12 cellular contexts compared by ENCODE assay signal in the genomic region with DNA sequence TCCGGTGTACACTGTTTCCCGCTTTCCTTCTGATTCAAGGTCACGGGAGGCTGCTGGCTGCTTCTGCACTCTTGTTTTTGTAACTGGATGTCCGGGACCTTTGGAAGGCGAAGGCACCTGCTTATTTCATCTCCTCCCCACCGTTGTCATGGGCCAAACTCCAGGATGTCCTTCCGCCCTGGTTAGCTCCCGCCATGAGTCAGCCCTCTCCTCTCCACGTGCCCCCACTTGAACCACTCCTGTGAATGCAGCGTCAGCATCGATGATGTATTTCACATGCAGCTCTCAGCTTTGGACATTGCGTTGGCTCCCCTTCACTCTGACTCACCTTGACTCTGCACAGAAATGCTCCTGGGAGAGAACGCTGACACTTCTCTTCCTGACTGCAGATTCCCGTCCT. TPM values are rescaled to one million over a fixed set of nuclear protein-coding genes. Genes with fewer than 3 reads are reported as not detected.
A peak's percentile ranks its signal among the peaks of the same experiment; 100 is the strongest.
DNase-seq lines count a peak whose midpoint lies in the region; ATAC-seq, FAIRE-seq and TF ChIP-seq lines count a peak whose summit lies in the region.
"Had no signal": no experiment of that assay in that cellular context is flagged by ENCODE, and none has a peak within 500 bp of the region (broad histone marks: within the 10 kb centered on the region; RNA-seq: fewer than 3 reads in every experiment).

No MANE protein-coding gene starts in this region.

- TF ChIP-seq CTCF in adrenal gland (IDR thresholded peaks at IDR 0.05) (no peak), HepG2 (CRISPR knock-in tag; IDR thresholded peaks at IDR 0.05) (0 out of 2 replicates have a peak, but pooled peaks have one; percentile 3), GM13976 (IDR thresholded peaks at IDR 0.05; ENCODE audit: borderline replicate concordance, control extremely low read depth, extremely low read depth, insufficient read depth, missing control alignments) (no peak)

- intact Hi-C loops in adrenal gland (cut with DNase I) (loop anchor here (5.0 kb wide), 2 partner anchors 83 to 93 kb away; no protein-coding TSS in a partner anchor), HepG2 (cut with micrococcal nuclease; ENCODE audit: unreplicated experiment) (loop anchor here (2.0 kb wide), 2 partner anchors 29 to 59 kb away; a partner anchor contains a TSS)

- H3K27ac ChIP-seq in adrenal gland: peak overlapping the region in 1 of 5 donors; percentile 30
- peak overlapping the region; percentile 33 for H3K27ac ChIP-seq in HepG2 (ENCODE audit: extremely low read length, insufficient read depth, low read length)
- H3K27ac ChIP-seq: C4-2B, sigmoid colon had no signal

- no peaks in the 10 kb centered on the region for H4K20me1 ChIP-seq in HepG2 (ENCODE audit: insufficient read depth, low read length)

- no peaks in the 10 kb centered on the region for H3K27me3 ChIP-seq in adrenal gland
- H3K27me3 ChIP-seq in HepG2 (ENCODE audit: control insufficient read depth in 1 of 2, insufficient read depth in 2 of 2, low read length in 2 of 2): peaks cover 0 to 6% of the 10 kb centered on the region in 2 experiments; a peak in 2 of 5 replicates

- no peak overlapping the region; the same call in 1 of the 2 replicates for H3K9ac ChIP-seq in HepG2 (ENCODE audit: insufficient read depth, low read depth, low read length)

- CTCF ChIA-PET in HepG2 (lab: Yijun Ruan, JAX; ENCODE audit: low intra/inter-chr PET ratio, low total read pairs): no interaction called here

- peak; percentile 55 for FAIRE-seq in HepG2 (lab: Jason Lieb, UNC)

- ATAC-seq in HepG2 (peak; percentile 87), GM18907 (IDR thresholded peaks at IDR 0.05; ENCODE audit: unreplicated experiment) (no peak), HG03175 (IDR thresholded peaks at IDR 0.05; ENCODE audit: unreplicated experiment) (no peak)

- no TSS peak for BruUV-seq in HepG2 (replicated peaks; lab: Mats Ljungman, UMichigan)

- no peak overlapping the region for H2AFZ ChIP-seq in HepG2 (ENCODE audit: low read length)

- in situ Hi-C loops in HepG2 (cut with HindIII; ENCODE audit: extremely low pct_ligation_motif_present, low pct_unique_long_range_greater_than_20kb) (no loop called here), GM13976 (cut with MboI; ENCODE audit: low sequenced_read_pairs, unreplicated experiment) (loop anchor here (10.0 kb wide), 1 partner anchor 95 kb away; no protein-coding TSS in a partner anchor)

- H3K4me3 ChIP-seq in adrenal gland: no peak overlapping the region
- peak overlapping the region in 2 of 3 experiments; percentile 8 to 35; a peak in 4 of 6 replicates for H3K4me3 ChIP-seq in HepG2 (replicated peaks in 1 of 3; ENCODE audit: insufficient read depth in 1 of 3, low read depth in 2 of 3, low read length in 3 of 3)
- H3K4me3 ChIP-seq: sigmoid colon had no signal

- TF ChIP-seq POLR2A in adrenal gland (IDR thresholded peaks at IDR 0.05): no peak
- peak; percentile 34 to 36; a peak in 1 of 4 replicates for TF ChIP-seq POLR2A in HepG2 (IDR thresholded peaks at IDR 0.05; ENCODE audit: insufficient read depth in 1 of 2, low read depth in 2 of 2, low read length in 2 of 2)

- TF ChIP-seq EP300 in HepG2 (IDR thresholded peaks at IDR 0.05; ENCODE audit: low read depth in 2 of 2, low read length in 2 of 2): 0 out of 4 replicates have a peak, but pooled peaks of 1 of the 2 experiments have one; percentile 22
- TF ChIP-seq EP300 in HepG2 (CRISPR knock-in tag; IDR thresholded peaks at IDR 0.05; ENCODE audit: borderline replicate concordance): peak; percentile 62; the same call in 1 of the 2 replicates

- no peak for TF ChIP-seq RAD21 in HepG2 (CRISPR knock-in tag; IDR thresholded peaks at IDR 0.05)

- H3K36me3 ChIP-seq in adrenal gland (replicated peaks in 1 of 2): no peaks in the 10 kb centered on the region
- no peaks in the 10 kb centered on the region for H3K36me3 ChIP-seq in HepG2 (replicated peaks in 1 of 2; ENCODE audit: control insufficient read depth in 1 of 2, insufficient read depth in 2 of 2, low read length in 2 of 2)
- H3K36me3 ChIP-seq: sigmoid colon had no signal

- no peaks in the 10 kb centered on the region for H3K9me3 ChIP-seq in adrenal gland (replicated peaks in 1 of 3)
- H3K9me3 ChIP-seq in HepG2 (ENCODE audit: low read length): no peaks in the 10 kb centered on the region
- H3K9me3 ChIP-seq: sigmoid colon had no signal

- H3K4me1 ChIP-seq in adrenal gland (replicated peaks in 1 of 2) (peaks cover 0 to 4% of the 10 kb centered on the region in 2 donors), HepG2 (ENCODE audit: insufficient read depth, low read length) (peaks cover 50% of the 10 kb centered on the region)
- H3K4me1 ChIP-seq: sigmoid colon had no signal

- peak overlapping the region; percentile 72 for H3K4me2 ChIP-seq in HepG2 (ENCODE audit: low read depth, low read length)

- WGBS in adrenal gland, 4 donors: 30 to 41% (median 37%) methylated on average over 14 of the region's 14 CpGs
- 3% methylated on average over 14 of the region's 14 CpGs for WGBS in HepG2 (ENCODE audit: low lambda C conversion rate)

- POLR2A ChIA-PET in HepG2 (lab: Yijun Ruan, JAX): interaction anchor here (1.0 to 1.7 kb wide), 5 partner anchors 28 to 144 kb away, joined by 3 to 19 read pairs (median 5); a partner anchor contains a TSS

- DNase-seq in DMS153 treated with DMSO at 0.1 percent for 48 hours (lab: John Stamatoyannopoulos, UW; ENCODE audit: unreplicated experiment) (peak; percentile 23), NCI-H2029 (lab: John Stamatoyannopoulos, UW) (peak; percentile 87), adrenal gland (peak; percentile 73 to 94 (median 86)), HepG2 (ENCODE audit: low spot score) (peak; percentile 86), NCI-H524 treated with DMSO at 0.1 percent for 48 hours (lab: John Stamatoyannopoulos, UW) (no peak), GM13976 (ENCODE audit: low spot score) (no peak)
- DNase-seq: NCI-H82, sigmoid colon had no signal

- no peaks in the 10 kb centered on the region for H3K79me2 ChIP-seq in HepG2 (ENCODE audit: insufficient read depth, low read length)

RNA-seq across cellular contexts. Expression of a gene that starts 5.5 kb away (rescaled TPM):
- total RNA-seq in adrenal gland (not detected), HepG2 (2016; rRNA removed; fragmentation: Illumina TruSeq; extraction: Trizol) (not detected in 2 replicates)
- polyA plus RNA-seq in adrenal gland (not detected), HepG2 (2011; rRNA removed) (not detected in 2 replicates)
- not detected in 2 replicates for total RNA-seq in HepG2 (2016; cell fraction: cytosol; rRNA removed; fragmentation: Illumina TruSeq; extraction: Trizol; ENCODE audit: low read depth)
- total RNA-seq in HepG2 (2016; cell fraction: insoluble cytoplasmic fraction; rRNA removed; fragmentation: Illumina TruSeq; extraction: Trizol): not detected in 2 replicates
- not detected in 2 replicates for total RNA-seq in HepG2 (2016; cell fraction: membrane; rRNA removed; fragmentation: Illumina TruSeq; extraction: Trizol)
- not detected in 2 replicates for total RNA-seq in HepG2 (2016; cell fraction: nucleus; rRNA removed; fragmentation: Illumina TruSeq; extraction: Trizol)
- not detected in 2 replicates for polyA plus RNA-seq in HepG2 (2011; cell fraction: cytosol; rRNA removed)
- not detected in 2 replicates for polyA plus RNA-seq in HepG2 (2011; cell fraction: nucleus; rRNA removed)
- not detected in 2 replicates for polyA plus RNA-seq in HepG2 (2012)
- not detected in 2 replicates for polyA plus RNA-seq in HepG2 (2016; cell fraction: cytosol; fragmentation: Illumina TruSeq; extraction: Trizol; ENCODE audit: low read depth)
- not detected in 2 replicates for polyA plus RNA-seq in HepG2 (2016; cell fraction: insoluble cytoplasmic fraction; fragmentation: Illumina TruSeq; extraction: Trizol; ENCODE audit: low read depth)
- not detected in 2 replicates for polyA plus RNA-seq in HepG2 (2016; cell fraction: membrane; fragmentation: Illumina TruSeq; extraction: Trizol; ENCODE audit: low read depth)
- polyA plus RNA-seq in HepG2 (2016; cell fraction: nucleus; fragmentation: Illumina TruSeq; extraction: Trizol; ENCODE audit: insufficient read depth, low read depth): not detected in 2 replicates
- polyA minus RNA-seq in HepG2 (2011; rRNA and poly(A)+ RNA removed; ENCODE audit: low replicate concordance): not detected in 2 replicates
- not detected in 2 replicates for polyA minus RNA-seq in HepG2 (2011; cell fraction: cytosol; rRNA and poly(A)+ RNA removed)
- polyA minus RNA-seq in HepG2 (2011; cell fraction: nucleus; rRNA and poly(A)+ RNA removed): not detected in 2 replicates
- total RNA-seq: mesothelial cell of epicardium, sigmoid colon had no signal
- polyA plus RNA-seq: sigmoid colon had no signal

RNA-seq across cellular contexts. Expression of a gene that starts 27.3 kb away (rescaled TPM):
- total RNA-seq in adrenal gland (under 1 TPM in 2 of 8 donors, not detected in 6; 0.11 to 0.19 TPM), HepG2 (2016; rRNA removed; fragmentation: Illumina TruSeq; extraction: Trizol) (not detected in 2 replicates)
- polyA plus RNA-seq in adrenal gland (under 1 TPM in 2 of 3 donors, not detected in 1; 0.09 to 0.13 TPM), HepG2 (2011; rRNA removed) (not detected in 2 replicates)
- not detected in 2 replicates for total RNA-seq in HepG2 (2016; cell fraction: cytosol; rRNA removed; fragmentation: Illumina TruSeq; extraction: Trizol; ENCODE audit: low read depth)
- not detected in 2 replicates for total RNA-seq in HepG2 (2016; cell fraction: insoluble cytoplasmic fraction; rRNA removed; fragmentation: Illumina TruSeq; extraction: Trizol)
- total RNA-seq in HepG2 (2016; cell fraction: membrane; rRNA removed; fragmentation: Illumina TruSeq; extraction: Trizol): not detected in 2 replicates
- not detected in 2 replicates for total RNA-seq in HepG2 (2016; cell fraction: nucleus; rRNA removed; fragmentation: Illumina TruSeq; extraction: Trizol)
- 0.05 TPM in 1 of 2 replicates, not detected in the other for polyA plus RNA-seq in HepG2 (2011; cell fraction: cytosol; rRNA removed)
- not detected in 2 replicates for polyA plus RNA-seq in HepG2 (2011; cell fraction: nucleus; rRNA removed)
- not detected in 2 replicates for polyA plus RNA-seq in HepG2 (2012)
- polyA plus RNA-seq in HepG2 (2016; cell fraction: cytosol; fragmentation: Illumina TruSeq; extraction: Trizol; ENCODE audit: low read depth): 0.06 TPM in 1 of 2 replicates, not detected in the other
- not detected in 2 replicates for polyA plus RNA-seq in HepG2 (2016; cell fraction: insoluble cytoplasmic fraction; fragmentation: Illumina TruSeq; extraction: Trizol; ENCODE audit: low read depth)
- polyA plus RNA-seq in HepG2 (2016; cell fraction: membrane; fragmentation: Illumina TruSeq; extraction: Trizol; ENCODE audit: low read depth): not detected in 2 replicates
- polyA plus RNA-seq in HepG2 (2016; cell fraction: nucleus; fragmentation: Illumina TruSeq; extraction: Trizol; ENCODE audit: insufficient read depth, low read depth): not detected in 2 replicates
- 0.32 TPM in 1 of 2 replicates, not detected in the other for polyA minus RNA-seq in HepG2 (2011; rRNA and poly(A)+ RNA removed; ENCODE audit: low replicate concordance)
- not detected in 2 replicates for polyA minus RNA-seq in HepG2 (2011; cell fraction: cytosol; rRNA and poly(A)+ RNA removed)
- polyA minus RNA-seq in HepG2 (2011; cell fraction: nucleus; rRNA and poly(A)+ RNA removed): not detected in 2 replicates
- total RNA-seq: sigmoid colon had no signal

RNA-seq across cellular contexts. Expression of a gene that starts 29.2 kb away (rescaled TPM):
- total RNA-seq in adrenal gland (10 to 100 TPM; 19.5 to 66.3 (median 35.8) TPM), HepG2 (2016; rRNA removed; fragmentation: Illumina TruSeq; extraction: Trizol) (24.4 and 30.3 TPM in 2 replicates)
- polyA plus RNA-seq in adrenal gland (10 to 100 TPM in 2 of 3 donors, 1 to 10 TPM in 1; 7.2 to 63.9 (median 39.4) TPM), HepG2 (2011; rRNA removed) (27.4 and 34.2 TPM in 2 replicates)
- 8.7 and 10.7 TPM in 2 replicates for total RNA-seq in HepG2 (2016; cell fraction: cytosol; rRNA removed; fragmentation: Illumina TruSeq; extraction: Trizol; ENCODE audit: low read depth)
- total RNA-seq in HepG2 (2016; cell fraction: insoluble cytoplasmic fraction; rRNA removed; fragmentation: Illumina TruSeq; extraction: Trizol): 24.3 and 28.9 TPM in 2 replicates
- 18.5 and 19.0 TPM in 2 replicates for total RNA-seq in HepG2 (2016; cell fraction: membrane; rRNA removed; fragmentation: Illumina TruSeq; extraction: Trizol)
- total RNA-seq in HepG2 (2016; cell fraction: nucleus; rRNA removed; fragmentation: Illumina TruSeq; extraction: Trizol): 16.6 and 20.8 TPM in 2 replicates
- 26.3 and 39.4 TPM in 2 replicates for polyA plus RNA-seq in HepG2 (2011; cell fraction: cytosol; rRNA removed)
- polyA plus RNA-seq in HepG2 (2011; cell fraction: nucleus; rRNA removed): 141 and 147 TPM in 2 replicates
- 31.4 and 36.8 TPM in 2 replicates for polyA plus RNA-seq in HepG2 (2012)
- polyA plus RNA-seq in HepG2 (2016; cell fraction: cytosol; fragmentation: Illumina TruSeq; extraction: Trizol; ENCODE audit: low read depth): 9.9 and 10.2 TPM in 2 replicates
- polyA plus RNA-seq in HepG2 (2016; cell fraction: insoluble cytoplasmic fraction; fragmentation: Illumina TruSeq; extraction: Trizol; ENCODE audit: low read depth): 35.6 and 37.8 TPM in 2 replicates
- 15.1 and 15.7 TPM in 2 replicates for polyA plus RNA-seq in HepG2 (2016; cell fraction: membrane; fragmentation: Illumina TruSeq; extraction: Trizol; ENCODE audit: low read depth)
- 59.4 and 67.1 TPM in 2 replicates for polyA plus RNA-seq in HepG2 (2016; cell fraction: nucleus; fragmentation: Illumina TruSeq; extraction: Trizol; ENCODE audit: insufficient read depth, low read depth)
- polyA minus RNA-seq in HepG2 (2011; rRNA and poly(A)+ RNA removed; ENCODE audit: low replicate concordance): 7.0 and 28.3 TPM in 2 replicates
- 15.8 and 20.3 TPM in 2 replicates for polyA minus RNA-seq in HepG2 (2011; cell fraction: cytosol; rRNA and poly(A)+ RNA removed)
- 11.1 and 17.4 TPM in 2 replicates for polyA minus RNA-seq in HepG2 (2011; cell fraction: nucleus; rRNA and poly(A)+ RNA removed)

RNA-seq across cellular contexts. Expression of a gene that starts 31.8 kb away (rescaled TPM):
- total RNA-seq in adrenal gland (not detected), HepG2 (2016; rRNA removed; fragmentation: Illumina TruSeq; extraction: Trizol) (not detected in 2 replicates)
- polyA plus RNA-seq in adrenal gland (not detected), HepG2 (2011; rRNA removed) (not detected in 2 replicates)
- not detected in 2 replicates for total RNA-seq in HepG2 (2016; cell fraction: cytosol; rRNA removed; fragmentation: Illumina TruSeq; extraction: Trizol; ENCODE audit: low read depth)
- not detected in 2 replicates for total RNA-seq in HepG2 (2016; cell fraction: insoluble cytoplasmic fraction; rRNA removed; fragmentation: Illumina TruSeq; extraction: Trizol)
- total RNA-seq in HepG2 (2016; cell fraction: membrane; rRNA removed; fragmentation: Illumina TruSeq; extraction: Trizol): not detected in 2 replicates
- not detected in 2 replicates for total RNA-seq in HepG2 (2016; cell fraction: nucleus; rRNA removed; fragmentation: Illumina TruSeq; extraction: Trizol)
- not detected in 2 replicates for polyA plus RNA-seq in HepG2 (2011; cell fraction: cytosol; rRNA removed)
- polyA plus RNA-seq in HepG2 (2011; cell fraction: nucleus; rRNA removed): not detected in 2 replicates
- polyA plus RNA-seq in HepG2 (2012): not detected in 2 replicates
- polyA plus RNA-seq in HepG2 (2016; cell fraction: cytosol; fragmentation: Illumina TruSeq; extraction: Trizol; ENCODE audit: low read depth): not detected in 2 replicates
- not detected in 2 replicates for polyA plus RNA-seq in HepG2 (2016; cell fraction: insoluble cytoplasmic fraction; fragmentation: Illumina TruSeq; extraction: Trizol; ENCODE audit: low read depth)
- polyA plus RNA-seq in HepG2 (2016; cell fraction: membrane; fragmentation: Illumina TruSeq; extraction: Trizol; ENCODE audit: low read depth): not detected in 2 replicates
- polyA plus RNA-seq in HepG2 (2016; cell fraction: nucleus; fragmentation: Illumina TruSeq; extraction: Trizol; ENCODE audit: insufficient read depth, low read depth): not detected in 2 replicates
- polyA minus RNA-seq in HepG2 (2011; rRNA and poly(A)+ RNA removed; ENCODE audit: low replicate concordance): not detected in 2 replicates
- polyA minus RNA-seq in HepG2 (2011; cell fraction: cytosol; rRNA and poly(A)+ RNA removed): not detected in 2 replicates
- not detected in 2 replicates for polyA minus RNA-seq in HepG2 (2011; cell fraction: nucleus; rRNA and poly(A)+ RNA removed)
- total RNA-seq: mesothelial cell of epicardium, sigmoid colon had no signal
- polyA plus RNA-seq: sigmoid colon had no signal

RNA-seq across cellular contexts. Expression of a gene that starts 49.2 kb away (rescaled TPM):
- 10 to 100 TPM in 7 of 8 donors, 1 to 10 TPM in 1; 8.5 to 51.5 (median 27.8) TPM for total RNA-seq in adrenal gland
- 10 to 100 TPM in 2 of 3 donors, 1 to 10 TPM in 1; 4.6 to 44.7 (median 31.0) TPM for polyA plus RNA-seq in adrenal gland
- total RNA-seq in HepG2 (2016; rRNA removed; fragmentation: Illumina TruSeq; extraction: Trizol): 35.6 and 42.8 TPM in 2 replicates
- 29.0 and 33.1 TPM in 2 replicates for total RNA-seq in HepG2 (2016; cell fraction: cytosol; rRNA removed; fragmentation: Illumina TruSeq; extraction: Trizol; ENCODE audit: low read depth)
- 34.7 and 46.1 TPM in 2 replicates for total RNA-seq in HepG2 (2016; cell fraction: insoluble cytoplasmic fraction; rRNA removed; fragmentation: Illumina TruSeq; extraction: Trizol)
- 62.2 and 73.5 TPM in 2 replicates for total RNA-seq in HepG2 (2016; cell fraction: membrane; rRNA removed; fragmentation: Illumina TruSeq; extraction: Trizol)
- total RNA-seq in HepG2 (2016; cell fraction: nucleus; rRNA removed; fragmentation: Illumina TruSeq; extraction: Trizol): 17.6 and 21.2 TPM in 2 replicates
- polyA plus RNA-seq in HepG2 (2011; rRNA removed): 15.1 and 23.1 TPM in 2 replicates
- polyA plus RNA-seq in HepG2 (2011; cell fraction: cytosol; rRNA removed): 9.6 and 21.1 TPM in 2 replicates
- polyA plus RNA-seq in HepG2 (2011; cell fraction: nucleus; rRNA removed): 24.0 and 30.1 TPM in 2 replicates
- 20.1 and 21.2 TPM in 2 replicates for polyA plus RNA-seq in HepG2 (2012)
- polyA plus RNA-seq in HepG2 (2016; cell fraction: cytosol; fragmentation: Illumina TruSeq; extraction: Trizol; ENCODE audit: low read depth): 34.6 and 40.9 TPM in 2 replicates
- polyA plus RNA-seq in HepG2 (2016; cell fraction: insoluble cytoplasmic fraction; fragmentation: Illumina TruSeq; extraction: Trizol; ENCODE audit: low read depth): 47.2 and 47.3 TPM in 2 replicates
- polyA plus RNA-seq in HepG2 (2016; cell fraction: membrane; fragmentation: Illumina TruSeq; extraction: Trizol; ENCODE audit: low read depth): 55.5 and 74.3 TPM in 2 replicates
- polyA plus RNA-seq in HepG2 (2016; cell fraction: nucleus; fragmentation: Illumina TruSeq; extraction: Trizol; ENCODE audit: insufficient read depth, low read depth): 38.1 and 41.9 TPM in 2 replicates
- 11.1 and 37.8 TPM in 2 replicates for polyA minus RNA-seq in HepG2 (2011; rRNA and poly(A)+ RNA removed; ENCODE audit: low replicate concordance)
- 24.6 and 29.7 TPM in 2 replicates for polyA minus RNA-seq in HepG2 (2011; cell fraction: cytosol; rRNA and poly(A)+ RNA removed)
- 9.8 and 11.8 TPM in 2 replicates for polyA minus RNA-seq in HepG2 (2011; cell fraction: nucleus; rRNA and poly(A)+ RNA removed)

Comparison
In these comparisons a context has a peak if more than half of its experiments do, and no peak if none do; other contexts are left out.
1. DNase-seq: peak in DMS153 treated with DMSO at 0.1 percent for 48 hours (single experiment), NCI-H2029 (single experiment), adrenal gland (7 of 7) and HepG2 (single experiment); none in NCI-H524 treated with DMSO at 0.1 percent for 48 hours (single experiment) and GM13976 (single experiment).
2. H3K4me3 ChIP-seq: peak in HepG2 (2 of 3); none in adrenal gland (0 of 4).
3. POLR2A ChIP-seq: peak in HepG2 (2 of 2); none in adrenal gland (0 of 2).